ENCODE assay signal across 9 cellular contexts in genomic region chr6:135851442-135852271, GRCh38. TPM values are rescaled to one million over a fixed set of nuclear protein-coding genes. Genes with fewer than 3 reads are reported as not detected.
A peak's percentile ranks its signal among the peaks of the same experiment; 100 is the strongest.
DNase-seq lines count a peak whose midpoint lies in the region; ATAC-seq and TF ChIP-seq lines count a peak whose summit lies in the region.
"Had no signal": no experiment of that assay in that cellular context is flagged by ENCODE, and none has a peak within 500 bp of the region (broad histone marks: within the 10 kb centered on the region; RNA-seq: fewer than 3 reads in every experiment).

Gene PDE7B, plus strand, starts transcription at chr6:135851701.

- H3K79me2 ChIP-seq in PC-9 (ENCODE audit: low read depth), result no peaks in the 10 kb centered on the region

- H3F3A ChIP-seq in PC-9 (ENCODE audit: insufficient read depth, low read depth), result no peaks in the 10 kb centered on the region

- H3K27me3 ChIP-seq in PC-9 (ENCODE audit: insufficient read depth, low read depth) (no peaks in the 10 kb centered on the region), neutrophil (no peaks in the 10 kb centered on the region), upper lobe of right lung (no peaks in the 10 kb centered on the region)

- H3K27ac Mint-ChIP-seq in activated naive CD8-positive, alpha-beta T cell treated with anti-CD3 and anti-CD28 coated beads for 36 hours, result peak within 1 kb of the TSS; percentile 76

- CTCF ChIA-PET in PC-9 (lab: Charles Lee), result no interaction called here

- POLR2A ChIA-PET in PC-9 (lab: Charles Lee; ENCODE audit: unreplicated experiment), result interaction anchor here (1.2 kb wide), 1 partner anchor 353 kb away, joined by 5 read pairs; no protein-coding TSS in a partner anchor

- H3K9me3 ChIP-seq in PC-9 (ENCODE audit: insufficient read depth, low read depth), result no peaks in the 10 kb centered on the region
- H3K9me3 ChIP-seq in neutrophil, result no peaks in the 10 kb centered on the region
- no peaks in the 10 kb centered on the region for H3K9me3 ChIP-seq in upper lobe of right lung

- H3K9me3 Mint-ChIP-seq in activated naive CD8-positive, alpha-beta T cell treated with anti-CD3 and anti-CD28 coated beads for 36 hours, result no peaks in the 10 kb centered on the region

- peak within 1 kb of the TSS; percentile 64 for H3K4me3 Mint-ChIP-seq in activated naive CD8-positive, alpha-beta T cell treated with anti-CD3 and anti-CD28 coated beads for 36 hours

- peaks cover 2% of the 10 kb centered on the region for H3K36me3 Mint-ChIP-seq in activated naive CD8-positive, alpha-beta T cell treated with anti-CD3 and anti-CD28 coated beads for 36 hours

- intact Hi-C loops in PC-9 (cut with micrococcal nuclease; ENCODE audit: unreplicated experiment), result loop anchor here (5.0 kb wide), 1 partner anchor 314 kb away; no protein-coding TSS in a partner anchor
- intact Hi-C loops in upper lobe of right lung (cut with DNase I), result no loop called here

- no peak within 1 kb of the TSS for H3K27ac ChIP-seq in PC-9
- no peak within 1 kb of the TSS for H3K27ac ChIP-seq in neutrophil
- H3K27ac ChIP-seq in upper lobe of right lung, result peak within 1 kb of the TSS; percentile 39

- peak within 1 kb of the TSS; percentile 50 for H2AFZ ChIP-seq in PC-9

- no peaks in the 10 kb centered on the region for H4K20me1 ChIP-seq in PC-9 (ENCODE audit: insufficient read depth)

- TF ChIP-seq CTCF in AG09319 (IDR thresholded peaks at IDR 0.05; ENCODE audit: low read depth, low read length) (no peak; the same call in 1 of the 2 replicates), PC-9 (conservative IDR thresholded peaks at IDR 0.05) (no peak), neutrophil (IDR thresholded peaks at IDR 0.05) (no peak), upper lobe of right lung (IDR thresholded peaks at IDR 0.05) (no peak)

- H3K27me3 Mint-ChIP-seq in activated naive CD8-positive, alpha-beta T cell treated with anti-CD3 and anti-CD28 coated beads for 36 hours, result no peaks in the 10 kb centered on the region

- peak within 1 kb of the TSS; percentile 6; the same call in 1 of the 2 replicates for H3K4me3 ChIP-seq in PC-9
- peak within 1 kb of the TSS; percentile 9 to 22 for H3K4me3 ChIP-seq in neutrophil (ENCODE audit: low read depth in 1 of 2, low read length in 1 of 2)
- H3K4me3 ChIP-seq in upper lobe of right lung, result peak within 1 kb of the TSS; percentile 36

- H3K36me3 ChIP-seq in PC-9 (ENCODE audit: low read depth) (no peaks in the 10 kb centered on the region), neutrophil (no peaks in the 10 kb centered on the region), upper lobe of right lung (no peaks in the 10 kb centered on the region)

- H3K4me2 ChIP-seq in PC-9, result peak within 1 kb of the TSS; percentile 52

- DNase-seq in AG09319 (ENCODE audit: extremely low read depth, low read depth) (peak; percentile 97), PC-9 (peak; percentile 70 to 74), germinal center (ENCODE audit: low spot score) (peak; percentile 82), upper lobe of right lung (peak; percentile 84)
- DNase-seq in activated naive CD8-positive, alpha-beta T cell treated with anti-CD3 and anti-CD28 coated beads for 36 hours, result peak; percentile 56

- no TSS peak for BruUV-seq in PC-9 (replicated peaks; lab: Mats Ljungman, UMichigan)

- no peaks in the 10 kb centered on the region for H3K9me2 ChIP-seq in PC-9 (ENCODE audit: insufficient read depth)

- ATAC-seq in GM18907 (IDR thresholded peaks at IDR 0.05; ENCODE audit: unreplicated experiment) (peak; percentile 95), HG03135 (IDR thresholded peaks at IDR 0.05; ENCODE audit: unreplicated experiment) (peak; percentile 83), upper lobe of right lung (peak; percentile 99)
- ATAC-seq: HCT116 had no signal

- H3K4me1 ChIP-seq in PC-9 (replicated peaks; ENCODE audit: insufficient read depth), result peaks cover 13% of the 10 kb centered on the region; the same call in 1 of the 2 replicates
- peaks cover 6 to 9% of the 10 kb centered on the region in 2 experiments for H3K4me1 ChIP-seq in neutrophil (ENCODE audit: control insufficient read depth in 1 of 2, insufficient read depth in 1 of 2, low read depth in 1 of 2, low read length in 1 of 2)
- H3K4me1 ChIP-seq in upper lobe of right lung, result peaks cover 14% of the 10 kb centered on the region

- peaks cover 25% of the 10 kb centered on the region for H3K4me1 Mint-ChIP-seq in activated naive CD8-positive, alpha-beta T cell treated with anti-CD3 and anti-CD28 coated beads for 36 hours

RNA-seq across cellular contexts. Expression of gene PDE7B, which starts in this region (rescaled TPM):
- 0.31 TPM in 1 of 2 replicates, not detected in the other for total RNA-seq in PC-9 (2021)
- under 1 TPM; 0.50 to 0.54 TPM for total RNA-seq in activated naive CD8-positive, alpha-beta T cell treated with anti-CD3 and anti-CD28 coated beads for 36 hours
- total RNA-seq in upper lobe of right lung, result 4.2 TPM

Comparison
In these comparisons a context has a peak if more than half of its experiments do, and no peak if none do; other contexts are left out.
1. Peak in DNase-seq, H3K4me3 ChIP-seq and H3K4me2 ChIP-seq in PC-9; RNA of the gene not detected or under 1 TPM.
2. Peak in DNase-seq in activated naive CD8-positive, alpha-beta T cell treated with anti-CD3 and anti-CD28 coated beads for 36 hours; RNA of the gene not detected or under 1 TPM.